In genomic region chr11:34624069-34624468, GRCh38 we compare ENCODE assay signal across 11 cellular contexts. TPM values are rescaled to one million over a fixed set of nuclear protein-coding genes. Genes with fewer than 3 reads are reported as not detected.
DNase-seq lines count a peak whose midpoint lies in the region; ATAC-seq lines count a peak whose summit lies in the region.
"Had no signal": no experiment of that assay in that cellular context is flagged by ENCODE, and none has a peak within 500 bp of the region (broad histone marks: within the 10 kb centered on the region; RNA-seq: fewer than 3 reads in every experiment).

No MANE protein-coding gene starts in this region.

- H3K27me3 Mint-ChIP-seq in naive thymus-derived CD4-positive, alpha-beta T cell = peaks cover 0 to 48% (median 23%) of the 10 kb centered on the region in 5 donors

- no peak overlapping the region for H3K4me3 ChIP-seq in naive thymus-derived CD4-positive, alpha-beta T cell (ENCODE audit: low read length)
- no peak overlapping the region for H3K4me3 ChIP-seq in GM23248
- H3K4me3 ChIP-seq: thoracic aorta had no signal

- no peaks in the 10 kb centered on the region for H3F3A ChIP-seq in GM23248 (ENCODE audit: insufficient read depth)

- ATAC-seq in GM18909 (IDR thresholded peaks at IDR 0.05; ENCODE audit: poor library complexity, unreplicated experiment) (peak; percentile 84), HG02588 (IDR thresholded peaks at IDR 0.05; ENCODE audit: unreplicated experiment) (peak; percentile 56)
- peak; percentile 76 for ATAC-seq in naive thymus-derived CD4-positive, alpha-beta T cell

- H3K27me3 ChIP-seq in naive thymus-derived CD4-positive, alpha-beta T cell (ENCODE audit: control insufficient read depth in 2 of 2, insufficient read depth in 2 of 2, low read length in 2 of 2) = no peaks in the 10 kb centered on the region
- H3K27me3 ChIP-seq in GM23248 (replicated peaks; ENCODE audit: insufficient read depth) = no peaks in the 10 kb centered on the region
- H3K27me3 ChIP-seq: pancreas had no signal

- H3K36me3 Mint-ChIP-seq in naive thymus-derived CD4-positive, alpha-beta T cell = no peaks in the 10 kb centered on the region

- H3K9me3 Mint-ChIP-seq in naive thymus-derived CD4-positive, alpha-beta T cell = no peaks in the 10 kb centered on the region

- CTCF ChIA-PET in naive thymus-derived CD4-positive, alpha-beta T cell (lab: Charles Lee) = no interaction called here

- WGBS in GM23248 (ENCODE audit: low coverage in 1 of 2, low lambda C conversion rate in 2 of 2, missing lambda C conversion rate in 2 of 2), 2 experiments = 95 to 96% methylated on average over 10 of the region's 10 CpGs

- H3K9me2 ChIP-seq in GM23248 (ENCODE audit: insufficient read depth) = no peaks in the 10 kb centered on the region

- H3K4me2 ChIP-seq in GM23248 (ENCODE audit: unreplicated experiment) = no peak overlapping the region

- H3K36me3 ChIP-seq in naive thymus-derived CD4-positive, alpha-beta T cell (ENCODE audit: control insufficient read depth in 2 of 3, insufficient read depth in 3 of 3, low read length in 3 of 3) = no peaks in the 10 kb centered on the region
- no peaks in the 10 kb centered on the region for H3K36me3 ChIP-seq in GM23248 (ENCODE audit: low read depth)
- H3K36me3 ChIP-seq: pancreas, thoracic aorta had no signal

- no peaks in the 10 kb centered on the region for H3K79me2 ChIP-seq in GM23248 (ENCODE audit: insufficient read depth)

- in situ Hi-C loops in GM23248 (cut with MboI) = no loop called here

- no peak overlapping the region for H3K4me3 Mint-ChIP-seq in naive thymus-derived CD4-positive, alpha-beta T cell

- intact Hi-C loops in naive thymus-derived CD4-positive, alpha-beta T cell (cut with micrococcal nuclease) = no loop called here

- DNase-seq in SW480 (ENCODE audit: low spot score) (peak; percentile 73), GM23248 (no peak), NCI-H1048 (lab: John Stamatoyannopoulos, UW) (no peak), SHP77 (lab: John Stamatoyannopoulos, UW) (no peak)
- peak in 1 of 9 donors; percentile 7 for DNase-seq in naive thymus-derived CD4-positive, alpha-beta T cell
- DNase-seq in effector CD8-positive, alpha-beta T cell (lab: John Stamatoyannopoulos, UW) = no peak

- no peak overlapping the region for H2AFZ ChIP-seq in GM23248

- no peaks in the 10 kb centered on the region for H4K20me1 ChIP-seq in GM23248 (ENCODE audit: insufficient read depth)

- peaks cover 0 to 9% (median 0%) of the 10 kb centered on the region in 7 donors for H3K4me1 Mint-ChIP-seq in naive thymus-derived CD4-positive, alpha-beta T cell

- no peak overlapping the region for H3K27ac ChIP-seq in naive thymus-derived CD4-positive, alpha-beta T cell (ENCODE audit: low read depth, low read length)
- H3K27ac ChIP-seq in GM23248 = no peak overlapping the region
- H3K27ac ChIP-seq: thoracic aorta had no signal

- POLR2A ChIA-PET in naive thymus-derived CD4-positive, alpha-beta T cell (lab: Charles Lee) = no interaction called here

- H3K27ac Mint-ChIP-seq in naive thymus-derived CD4-positive, alpha-beta T cell = no peak overlapping the region

- H3K4me1 ChIP-seq in naive thymus-derived CD4-positive, alpha-beta T cell (ENCODE audit: control insufficient read depth in 2 of 2, insufficient read depth in 2 of 2, low read length in 2 of 2) = peaks cover 0 to 5% of the 10 kb centered on the region in 2 donors
- peaks cover 6% of the 10 kb centered on the region; the same call in 1 of the 2 replicates for H3K4me1 ChIP-seq in GM23248 (ENCODE audit: insufficient read depth)

- H3K9ac ChIP-seq in GM23248 = no peak overlapping the region

- H3K9me3 ChIP-seq in naive thymus-derived CD4-positive, alpha-beta T cell (ENCODE audit: control insufficient read depth in 2 of 3, low read length in 3 of 3) = no peaks in the 10 kb centered on the region
- no peaks in the 10 kb centered on the region for H3K9me3 ChIP-seq in GM23248 (ENCODE audit: low read depth)
- H3K9me3 ChIP-seq: pancreas, thoracic aorta had no signal

RNA-seq across cellular contexts. Expression of gene EHF, which starts 3.2 kb away (rescaled TPM):
- under 1 TPM in 1 of 5 experiments, not detected in 4; 0.20 TPM for total RNA-seq in naive thymus-derived CD4-positive, alpha-beta T cell
- polyA plus RNA-seq in naive thymus-derived CD4-positive, alpha-beta T cell = not detected
- total RNA-seq in GM23248 (2014; rRNA removed; shearing (Covaris generic)) = not detected in 2 replicates
- not detected in 2 replicates for polyA plus RNA-seq in GM23248 (2016; fragmentation: Nextera tagmentation; extraction: Ambion mirVana)
- total RNA-seq: endothelial cell of umbilical vein had no signal
- polyA plus RNA-seq: endothelial cell of umbilical vein had no signal
